13 cellular contexts compared by ENCODE assay signal in genomic region chr11:68610452-68611116, GRCh38.
DNase-seq lines count a peak whose midpoint lies in the region; FAIRE-seq and TF ChIP-seq lines count a peak whose summit lies in the region.
"Had no signal": no experiment of that assay in that cellular context is flagged by ENCODE, and none has a peak within 500 bp of the region (broad histone marks: within the 10 kb centered on the region; RNA-seq: fewer than 3 reads in every experiment).

No MANE protein-coding gene starts in this region.

- no peaks in the 10 kb centered on the region for H3K9me2 ChIP-seq in neural cell (ENCODE audit: insufficient read depth, low read length)

- no peaks in the 10 kb centered on the region for H4K20me1 ChIP-seq in neural cell (ENCODE audit: insufficient read depth)

- peaks cover 3% of the 10 kb centered on the region for H3K4me1 Mint-ChIP-seq in endodermal cell

- H3K9me3 Mint-ChIP-seq in endodermal cell, result peaks cover under 1% of the 10 kb centered on the region
- H3K9me3 Mint-ChIP-seq: activated T-helper 2 cell treated with anti-CD3 and anti-CD28 coated beads, Interferon-gamma antibody, Interleukin-2, Interleukin-4, amounts not matched to agents 10 μg/mL and 5 μg/mL and 100 μg/mL, durations not matched to agents 14 hours and 24 hours and 36 hours; dendritic cell treated with granulocyte-macrophage colony-stimulating factor and Interleukin-4, amounts not matched to agents 40 ng/mL and 50 ng/mL, for 4 days; stimulated activated naive CD8-positive, alpha-beta T cell treated with anti-CD3 and anti-CD28 coated beads, Interleukin-15, Interleukin-2, amounts not matched to agents 100 ng/mL and 50 ng/mL, for 24 hours had no signal

- H3K4me3 ChIP-seq in endodermal cell (ENCODE audit: low read length), result no peak overlapping the region
- H3K4me3 ChIP-seq in neural cell (ENCODE audit: low read length), result no peak overlapping the region

- DNase-seq in EH (ENCODE audit: low read depth), result peak; percentile 34
- peak; percentile 64 for DNase-seq in OCI-M1 (lab: John Stamatoyannopoulos, UW)
- DNase-seq in endodermal cell, result no peak
- no peak for DNase-seq in activated CD8-positive, alpha-beta memory T cell treated with anti-CD3 and anti-CD28 coated beads for 24 hours
- DNase-seq in GM19239 (ENCODE audit: insufficient read length, low spot score), result no peak
- no peak for DNase-seq in SW480 (ENCODE audit: low spot score)
- no peak for DNase-seq in NCI-H82 treated with DMSO at 0.1 percent for 48 hours (lab: John Stamatoyannopoulos, UW; ENCODE audit: unreplicated experiment)
- DNase-seq: activated CD4-positive, CD25-positive, alpha-beta regulatory T cell had no signal

- H3K27me3 ChIP-seq in endodermal cell (ENCODE audit: control insufficient read depth, insufficient read depth, low read length, poor library complexity, severe bottlenecking) (no peaks in the 10 kb centered on the region), neural cell (ENCODE audit: insufficient read depth, low read depth, low read length) (no peaks in the 10 kb centered on the region)

- no peaks in the 10 kb centered on the region for H3K4me1 ChIP-seq in endodermal cell (ENCODE audit: control insufficient read depth, insufficient read depth, low read length)

- H3K27ac ChIP-seq in endodermal cell (ENCODE audit: low read depth, low read length) (no peak overlapping the region), neural cell (ENCODE audit: low read length) (no peak overlapping the region)

- no peak for TF ChIP-seq EP300 in neural cell (conservative IDR thresholded peaks at IDR 0.05; ENCODE audit: poor library complexity, severe bottlenecking)

- H3K36me3 ChIP-seq in endodermal cell (ENCODE audit: control insufficient read depth, insufficient read depth, low read length), result peaks cover 100% of the 10 kb centered on the region
- H3K36me3 ChIP-seq in neural cell (ENCODE audit: insufficient read depth, low read length), result peaks cover 14% of the 10 kb centered on the region

- H3K9me3 ChIP-seq in endodermal cell (ENCODE audit: control insufficient read depth, low read length) (peaks cover 3% of the 10 kb centered on the region), neural cell (ENCODE audit: low read length) (no peaks in the 10 kb centered on the region)

- H3K27me3 Mint-ChIP-seq in endodermal cell (ENCODE audit: insufficient read depth), result no peaks in the 10 kb centered on the region
- H3K27me3 Mint-ChIP-seq: dendritic cell treated with granulocyte-macrophage colony-stimulating factor and Interleukin-4, amounts not matched to agents 40 ng/mL and 50 ng/mL, for 4 days; stimulated activated naive CD8-positive, alpha-beta T cell treated with anti-CD3 and anti-CD28 coated beads, Interleukin-15, Interleukin-2, amounts not matched to agents 100 ng/mL and 50 ng/mL, for 24 hours had no signal

- 100% methylated on average over 1 of the region's 1 CpG; no CpG with 5 or more reads in 1 of the 2 experiments for WGBS in endodermal cell (ENCODE audit: insufficient coverage in 1 of 2, insufficient read length in 1 of 2), 2 experiments

- H3K9ac ChIP-seq in endodermal cell (ENCODE audit: extremely low read depth, low read length, poor library complexity, severe bottlenecking) (no peak overlapping the region), neural cell (ENCODE audit: low read length) (no peak overlapping the region)

- TF ChIP-seq RAD21 in neural cell (conservative IDR thresholded peaks at IDR 0.05), result peak; percentile 45

- FAIRE-seq in GM19239 (lab: Jason Lieb, UNC), result no peak
- FAIRE-seq: G401.6 had no signal

- H3K4me3 Mint-ChIP-seq in endodermal cell, result no peak overlapping the region
- H3K4me3 Mint-ChIP-seq: dendritic cell treated with granulocyte-macrophage colony-stimulating factor and Interleukin-4, amounts not matched to agents 40 ng/mL and 50 ng/mL, for 4 days; stimulated activated naive CD8-positive, alpha-beta T cell treated with anti-CD3 and anti-CD28 coated beads, Interleukin-15, Interleukin-2, amounts not matched to agents 100 ng/mL and 50 ng/mL, for 24 hours had no signal

- H3K4me2 ChIP-seq in neural cell (ENCODE audit: low read length), result no peak overlapping the region

- H3K27ac Mint-ChIP-seq in endodermal cell, result no peak overlapping the region
- H3K27ac Mint-ChIP-seq: activated T-helper 2 cell treated with anti-CD3 and anti-CD28 coated beads, Interferon-gamma antibody, Interleukin-2, Interleukin-4, amounts not matched to agents 10 μg/mL and 5 μg/mL and 100 μg/mL, durations not matched to agents 14 hours and 24 hours and 36 hours; dendritic cell treated with granulocyte-macrophage colony-stimulating factor and Interleukin-4, amounts not matched to agents 40 ng/mL and 50 ng/mL, for 4 days; stimulated activated naive CD8-positive, alpha-beta T cell treated with anti-CD3 and anti-CD28 coated beads, Interleukin-15, Interleukin-2, amounts not matched to agents 100 ng/mL and 50 ng/mL, for 24 hours had no signal

- H3K36me3 Mint-ChIP-seq in endodermal cell (ENCODE audit: low read depth), result peaks cover 91% of the 10 kb centered on the region

- no peak overlapping the region for H2AFZ ChIP-seq in neural cell (ENCODE audit: low read depth, low read length)

- no peaks in the 10 kb centered on the region for H3K79me2 ChIP-seq in neural cell (replicated peaks; ENCODE audit: insufficient read depth, low read length)

- peak; percentile 66 for TF ChIP-seq CTCF in endodermal cell (conservative IDR thresholded peaks at IDR 0.05)
- peak; percentile 16 for TF ChIP-seq CTCF in neural cell (IDR thresholded peaks at IDR 0.05; ENCODE audit: poor library complexity, severe bottlenecking)

- no peaks in the 10 kb centered on the region for H3F3A ChIP-seq in neural cell (ENCODE audit: insufficient read depth, low read length, poor library complexity, severe bottlenecking)

TF ChIP-seq in neural cell, 6 proteins besides CTCF, POLR2A, EP300 and RAD21:
- TF ChIP-seq REST (IDR thresholded peaks at IDR 0.05; ENCODE audit: borderline replicate concordance) (no peak), POLR2AphosphoS5 (IDR thresholded peaks at IDR 0.05) (no peak), EZH2 (IDR thresholded peaks at IDR 0.05; ENCODE audit: borderline replicate concordance, insufficient read depth, low read length, poor library complexity, severe bottlenecking) (no peak), MXI1 (conservative IDR thresholded peaks at IDR 0.05; ENCODE audit: poor library complexity, severe bottlenecking) (no peak), TAF1 (IDR thresholded peaks at IDR 0.05; ENCODE audit: low read depth) (no peak), SMC3 (conservative IDR thresholded peaks at IDR 0.05; ENCODE audit: poor library complexity) (no peak)

Comparison
In these comparisons a context has a peak if more than half of its experiments do, and no peak if none do; other contexts are left out.
1. DNase-seq: peak in EH (single experiment) and OCI-M1 (single experiment); none in endodermal cell (single experiment), activated CD8-positive, alpha-beta memory T cell treated with anti-CD3 and anti-CD28 coated beads for 24 hours (single experiment), GM19239 (single experiment), SW480 (single experiment) and NCI-H82 treated with DMSO at 0.1 percent for 48 hours (single experiment).